Comparison of ENCODE assay signal across 14 cellular contexts in the genomic region with DNA sequence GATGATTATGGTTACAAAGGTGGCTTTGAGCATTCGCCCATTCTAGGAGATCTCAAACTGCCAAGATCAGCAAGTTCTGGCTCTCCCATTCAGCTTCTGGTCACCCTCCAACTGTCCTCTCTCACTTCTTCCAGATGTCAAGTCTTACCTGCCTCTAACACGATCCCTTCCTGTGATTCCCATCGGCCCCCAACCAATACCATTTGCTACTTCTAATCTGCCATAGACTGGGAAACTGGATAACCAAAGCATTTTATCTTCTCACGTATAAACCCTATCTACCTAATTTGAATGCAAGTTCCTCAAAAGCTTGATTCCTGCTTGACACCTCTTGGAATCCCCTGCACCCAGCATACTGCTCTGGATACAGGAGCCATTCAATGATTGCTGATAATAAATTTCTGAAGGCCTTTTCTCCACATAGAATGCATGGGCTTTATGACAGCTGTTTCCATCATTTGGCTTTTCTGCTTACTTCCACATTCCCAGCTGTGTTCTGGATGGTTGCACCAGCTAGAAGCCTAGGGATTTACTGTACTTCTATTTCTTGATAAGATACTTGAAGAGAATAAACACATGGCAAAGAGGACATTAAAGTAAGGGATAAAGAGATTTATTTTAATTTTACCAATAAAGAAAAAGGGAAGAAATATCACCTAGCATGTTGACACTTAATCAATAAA. TPM values are rescaled to one million over a fixed set of nuclear protein-coding genes. Genes with fewer than 3 reads are reported as not detected.
DNase-seq lines count a peak whose midpoint lies in the region; ATAC-seq and TF ChIP-seq lines count a peak whose summit lies in the region.
"Had no signal": no experiment of that assay in that cellular context is flagged by ENCODE, and none has a peak within 500 bp of the region (broad histone marks: within the 10 kb centered on the region; RNA-seq: fewer than 3 reads in every experiment).

No MANE protein-coding gene starts in this region.

- H3K27me3 Mint-ChIP-seq in effector memory CD8-positive, alpha-beta T cell = peaks cover 0 to under 1% of the 10 kb centered on the region in 2 donors

- no peaks in the 10 kb centered on the region for H3K36me3 Mint-ChIP-seq in effector memory CD8-positive, alpha-beta T cell (ENCODE audit: insufficient read depth)
- H3K36me3 Mint-ChIP-seq: CD14-positive monocyte; CD8-positive, alpha-beta T cell had no signal

- H3K4me1 Mint-ChIP-seq in effector memory CD8-positive, alpha-beta T cell (ENCODE audit: low read depth in 2 of 2) = no peaks in the 10 kb centered on the region
- H3K4me1 Mint-ChIP-seq: CD14-positive monocyte had no signal

- H3K9ac ChIP-seq in adipocyte (ENCODE audit: low read length) = no peak overlapping the region

- H3K27ac Mint-ChIP-seq in effector memory CD8-positive, alpha-beta T cell = no peak overlapping the region
- H3K27ac Mint-ChIP-seq: CD14-positive monocyte; CD8-positive, alpha-beta T cell; GM23338 had no signal

- ATAC-seq in effector memory CD8-positive, alpha-beta T cell (replicated peaks) = no peak
- ATAC-seq in left colon = no peak
- ATAC-seq: CD8-positive, alpha-beta T cell; GM23338; HepG2 had no signal

- peaks cover 3% of the 10 kb centered on the region for H3K36me3 ChIP-seq in adipocyte (ENCODE audit: control insufficient read depth, insufficient read depth, low read length, severe bottlenecking)

- no peaks in the 10 kb centered on the region for H3K27me3 ChIP-seq in adipocyte (replicated peaks; ENCODE audit: control insufficient read depth, insufficient read depth, low read length)

- H3K9me3 Mint-ChIP-seq in effector memory CD8-positive, alpha-beta T cell = no peaks in the 10 kb centered on the region
- H3K9me3 Mint-ChIP-seq: CD8-positive, alpha-beta T cell; GM23338; H9 had no signal

- no peak overlapping the region for H3K27ac ChIP-seq in coronary artery

- intact Hi-C loops in left colon (cut with DNase I, micrococcal nuclease) = no loop called here

- no peak for TF ChIP-seq CTCF in coronary artery (IDR thresholded peaks at IDR 0.05)

- no peak overlapping the region for H3K4me3 Mint-ChIP-seq in effector memory CD8-positive, alpha-beta T cell
- H3K4me3 Mint-ChIP-seq: CD14-positive monocyte; CD8-positive, alpha-beta T cell; GM23338; H9 had no signal

- no peaks in the 10 kb centered on the region for H3K9me3 ChIP-seq in adipocyte (ENCODE audit: control insufficient read depth, low read length)
- H3K9me3 ChIP-seq: Caco-2 had no signal

- peak; percentile 26 for DNase-seq in adipocyte (ENCODE audit: low read depth)
- peak; percentile 9 for DNase-seq in coronary artery (ENCODE audit: low spot score)
- peak; percentile 12 for DNase-seq in myocyte (ENCODE audit: low read depth)
- DNase-seq in effector memory CD8-positive, alpha-beta T cell = no peak
- no peak for DNase-seq in left colon
- no peak for DNase-seq in NCI-H1092 (lab: John Stamatoyannopoulos, UW)
- DNase-seq: Caco-2; CD8-positive, alpha-beta T cell; DND-41; GDM1; H9 had no signal

- peaks cover 15% of the 10 kb centered on the region for H3K4me1 ChIP-seq in adipocyte (ENCODE audit: control insufficient read depth, insufficient read depth, low read length)
- H3K4me1 ChIP-seq: Caco-2 had no signal

- H3K4me3 ChIP-seq in adipocyte (ENCODE audit: low read length) = no peak overlapping the region
- H3K4me3 ChIP-seq in coronary artery = no peak overlapping the region
- H3K4me3 ChIP-seq: GM23338 had no signal

RNA-seq across cellular contexts. Expression of gene GPC4, which starts 9.7 kb away (rescaled TPM):
- total RNA-seq in myocyte = 0.99 and 1.2 TPM in 2 replicates
- 8.1 TPM for polyA plus RNA-seq in myocyte (2012)
- total RNA-seq in left colon = 10 to 100 TPM; 15.3 to 16.7 TPM
- total RNA-seq: CD8-positive, alpha-beta T cell had no signal

Comparison
In these comparisons a context has a peak if more than half of its experiments do, and no peak if none do; other contexts are left out.
1. DNase-seq: peak in adipocyte (single experiment), coronary artery (single experiment) and myocyte (single experiment); none in effector memory CD8-positive, alpha-beta T cell (0 of 3), left colon (0 of 2) and NCI-H1092 (single experiment).